ENCODE assay signal across 20 cellular contexts in the genomic region with DNA sequence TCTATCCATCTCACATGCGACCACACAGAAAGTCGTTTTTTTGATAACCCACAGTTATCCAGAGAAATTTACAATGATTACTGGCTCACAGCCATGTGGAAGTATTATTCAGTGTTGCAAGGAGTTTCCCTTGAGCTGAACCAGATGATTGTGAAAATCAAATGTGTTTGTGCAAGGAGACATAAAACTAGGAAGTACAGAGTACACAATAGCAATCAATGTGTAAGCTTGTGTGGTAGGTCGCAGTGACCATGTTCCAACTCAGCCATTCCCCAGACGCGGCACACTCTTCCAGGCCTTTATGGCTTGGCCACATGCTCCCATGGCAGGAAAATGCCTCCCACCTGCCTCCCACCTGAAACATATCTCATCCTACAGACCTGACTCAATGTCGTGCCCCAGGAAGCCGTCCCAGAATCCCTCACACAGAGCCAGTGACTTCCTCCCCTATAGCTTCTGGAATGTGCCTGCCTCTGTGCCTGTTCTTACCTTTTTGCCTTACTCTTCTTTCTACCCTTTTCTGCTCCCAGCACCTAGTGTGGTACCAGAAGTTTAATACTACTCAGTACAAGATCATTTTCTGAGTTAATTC.
A peak's percentile ranks its signal among the peaks of the same experiment; 100 is the strongest.
DNase-seq lines count a peak whose midpoint lies in the region; ATAC-seq, FAIRE-seq and TF ChIP-seq lines count a peak whose summit lies in the region.
"Had no signal": no experiment of that assay in that cellular context is flagged by ENCODE, and none has a peak within 500 bp of the region (broad histone marks: within the 10 kb centered on the region; RNA-seq: fewer than 3 reads in every experiment).

No MANE protein-coding gene starts in this region.

- 46% methylated on average over 7 of the region's 7 CpGs for WGBS in liver

- FAIRE-seq in bronchial epithelial cell (lab: Jason Lieb, UNC): peak; percentile 91
- FAIRE-seq: HTR-8/SVneo had no signal

- TF ChIP-seq RAD21 in liver (IDR thresholded peaks at IDR 0.05): no peak

- POLR2A ChIA-PET in HEK293 (lab: Yijun Ruan, JAX) (no interaction called here), RWPE1 (lab: Yijun Ruan, JAX; ENCODE audit: low non-redundant PET) (no interaction called here)

- ATAC-seq in upper lobe of right lung (peak; percentile 70), Right ventricle myocardium inferior (no peak)
- ATAC-seq: SK-N-SH treated with all-trans-retinoic acid at 6 μM for 48 hours had no signal

- TF ChIP-seq CTCF in HEK293 (tag by site-specific recombination; IDR thresholded peaks at IDR 0.05) (no peak), bronchial epithelial cell (IDR thresholded peaks at IDR 0.05; ENCODE audit: insufficient read depth, low read length, severe bottlenecking) (no peak), liver (IDR thresholded peaks at IDR 0.05; ENCODE audit: low read depth, low read length, missing input control) (no peak), upper lobe of right lung (IDR thresholded peaks at IDR 0.05) (no peak), RWPE1 (conservative IDR thresholded peaks at IDR 0.05; ENCODE audit: low read depth) (no peak)

- CTCF ChIA-PET in HEK293 (lab: Yijun Ruan, JAX): interaction anchor here (0.7 kb wide), 1 partner anchor 19 kb away, joined by 4 read pairs; no protein-coding TSS in a partner anchor
- CTCF ChIA-PET in RWPE1 (lab: Yijun Ruan, JAX): interaction anchor here (0.5 to 0.7 kb wide), 2 partner anchors 19 to 233 kb away, joined by 3 read pairs; no protein-coding TSS in a partner anchor

- DNase-seq in bronchial epithelial cell (ENCODE audit: low read depth) (no peak), upper lobe of right lung (no peak), Right ventricle myocardium inferior (ENCODE audit: missing footprints) (no peak), RWPE1 (ENCODE audit: low spot score) (no peak), AG08396 (ENCODE audit: low spot score) (no peak)
- DNase-seq: C1 segment of cervical spinal cord; DMS79 treated with DMSO at 0.1 percent for 48 hours; Karpas-422; MG63; NCI-H1105 treated with DMSO at 0.1 percent for 48 hours; NCI-H1694; NCI-H2081 treated with DMSO at 0.1 percent for 48 hours; NCI-H510A; NCI-H748 treated with DMSO at 0.1 percent for 48 hours; NK-92 treated with Interleukin-12 subunit alpha and Interleukin-12 subunit beta, amount 100 ng/mL, for 24 hours; SIG-M5 had no signal

- H3K27me3 ChIP-seq in bronchial epithelial cell (ENCODE audit: control insufficient read depth, insufficient read depth, low read length): no peaks in the 10 kb centered on the region
- H3K27me3 ChIP-seq in liver (ENCODE audit: control insufficient read depth in 4 of 4, insufficient read depth in 4 of 4, low read length in 3 of 4): no peaks in the 10 kb centered on the region
- H3K27me3 ChIP-seq in upper lobe of right lung: no peaks in the 10 kb centered on the region
- H3K27me3 ChIP-seq: MG63 had no signal

- intact Hi-C loops in upper lobe of right lung (cut with DNase I): no loop called here
- intact Hi-C loops in Right ventricle myocardium inferior (cut with DNase I): loop anchor here (5.0 to 10.0 kb wide), 2 partner anchors 263 to 376 kb away; no protein-coding TSS in a partner anchor

- H3K9me3 ChIP-seq in HEK293 (ENCODE audit: control insufficient read depth, insufficient read depth, low read depth, low read length) (no peaks in the 10 kb centered on the region), liver (ENCODE audit: control insufficient read depth in 4 of 4, low read length in 3 of 4) (no peaks in the 10 kb centered on the region), upper lobe of right lung (no peaks in the 10 kb centered on the region)
- H3K9me3 ChIP-seq: MG63 had no signal

- H3K36me3 ChIP-seq in HEK293 (ENCODE audit: control insufficient read depth in 2 of 2, insufficient read depth in 1 of 2, low read length in 2 of 2) (no peaks in the 10 kb centered on the region), bronchial epithelial cell (ENCODE audit: control insufficient read depth, insufficient read depth, low read length) (no peaks in the 10 kb centered on the region), liver (ENCODE audit: control insufficient read depth in 4 of 4, insufficient read depth in 3 of 4, low read depth in 1 of 4, low read length in 3 of 4) (no peaks in the 10 kb centered on the region), upper lobe of right lung (no peaks in the 10 kb centered on the region)
- H3K36me3 ChIP-seq: MG63 had no signal

- H3K4me3 ChIP-seq in HEK293 (ENCODE audit: low read depth, low read length) (no peak overlapping the region), bronchial epithelial cell (ENCODE audit: low read depth, low read length) (no peak overlapping the region), liver (ENCODE audit: low read depth in 1 of 3, low read length in 3 of 3) (no peak overlapping the region), upper lobe of right lung (no peak overlapping the region)
- H3K4me3 ChIP-seq: MG63 had no signal

- H3K27ac ChIP-seq in HEK293 (ENCODE audit: extremely low read depth, low read depth, low read length) (no peak overlapping the region), liver (ENCODE audit: low read depth in 1 of 2, low read length in 2 of 2) (no peak overlapping the region), upper lobe of right lung (no peak overlapping the region), RWPE1 (no peak overlapping the region)

- H3K9ac ChIP-seq in liver (ENCODE audit: low read depth in 1 of 2, low read length in 2 of 2): no peak overlapping the region

- H3K4me1 ChIP-seq in HEK293 (ENCODE audit: control insufficient read depth, insufficient read depth, low read length) (0 out of 2 replicates have a peak, but pooled peaks cover 3% of the 10 kb centered on the region), liver (ENCODE audit: control insufficient read depth in 4 of 4, insufficient read depth in 4 of 4, low read length in 3 of 4) (peaks cover 8 to 42% (median 31%) of the 10 kb centered on the region in 4 donors), upper lobe of right lung (no peaks in the 10 kb centered on the region)

TF ChIP-seq in HEK293, 187 proteins besides CTCF, POLR2A, EP300 and RAD21:
- TF ChIP-seq ZFHX2 (tag by site-specific recombination; conservative IDR thresholded peaks at IDR 0.05): peak; percentile 58
- TF ChIP-seq EGR2 (tag by site-specific recombination; IDR thresholded peaks at IDR 0.05; ENCODE audit: low read depth): peak; percentile 53; the same call in 1 of the 2 replicates
- TF ChIP-seq ZNF266 (tag by site-specific recombination; IDR thresholded peaks at IDR 0.05; ENCODE audit: low read depth): no peak
TF ChIP-seq in HEK293: peak in this region for 2.

TF ChIP-seq in liver, 16 proteins besides CTCF, POLR2A, EP300 and RAD21:
- TF ChIP-seq HNF4A (conservative IDR thresholded peaks at IDR 0.05) (peak; percentile 15 to 55), RXRA (IDR thresholded peaks at IDR 0.05) (peak in 1 of 2 donors; percentile 33), EGR1 (IDR thresholded peaks at IDR 0.05; ENCODE audit: low read depth in 2 of 2) (peak in 1 of 2 donors; percentile 17), SP1 (IDR thresholded peaks at IDR 0.05) (peak; percentile 55)
- TF ChIP-seq, protein P1, sequence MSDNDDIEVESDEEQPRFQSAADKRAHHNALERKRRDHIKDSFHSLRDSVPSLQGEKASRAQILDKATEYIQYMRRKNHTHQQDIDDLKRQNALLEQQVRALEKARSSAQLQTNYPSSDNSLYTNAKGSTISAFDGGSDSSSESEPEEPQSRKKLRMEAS (IDR thresholded peaks at IDR 0.05): no peak
